19 cellular contexts compared by ENCODE assay signal in genomic region chr1:41424581-41425118, GRCh38. TPM values are rescaled to one million over a fixed set of nuclear protein-coding genes. Genes with fewer than 3 reads are reported as not detected.
"Had no signal": no experiment of that assay in that cellular context is flagged by ENCODE, and none has a peak within 500 bp of the region (broad histone marks: within the 10 kb centered on the region; RNA-seq: fewer than 3 reads in every experiment).

No MANE protein-coding gene starts in this region.

- H3K36me3 ChIP-seq: lower lobe of right lung, right atrium auricular region had no signal

- H3K4me1 ChIP-seq: lower lobe of right lung, right atrium auricular region had no signal

- DNase-seq: activated CD4-positive, alpha-beta T cell treated with anti-CD3 and anti-CD28 coated beads, Interleukin-2, amount 50 U/mL, for 1 hour; activated CD4-positive, CD25-positive, alpha-beta regulatory T cell treated with anti-CD3 and anti-CD28 coated beads, Interleukin-2, amount 50 U/mL, for 72 hours; activated CD8-positive, alpha-beta memory T cell treated with anti-CD3 and anti-CD28 coated beads, Interleukin-2, amount 50 U/mL, for 48 hours; activated effector memory CD4-positive, alpha-beta T cell treated with Interleukin-2 at 50 U/mL for 16 hours; activated naive CD4-positive, alpha-beta T cell treated with anti-CD3 and anti-CD28 coated beads, Interleukin-2, amount 50 U/mL, for 16 hours; activated T-cell treated with anti-CD3 and anti-CD28 coated beads, Interleukin-2, amount 50 U/mL, for 48 hours; cerebellar nuclear complex; cortex of kidney; erythroblast; head of caudate nucleus; immature natural killer cell; lower lobe of right lung; nucleus accumbens; stimulated activated naive B cell treated with anti-CD40 and anti-IgM and Interleukin-4, amounts not matched to agents 10 μg/mL and 1 μg/mL and 100 μg/mL, for 72 hours; T-helper 17 cell had no signal

- H3K4me2 ChIP-seq: smooth muscle cell had no signal

- H3K27me3 ChIP-seq: right atrium auricular region had no signal

- ATAC-seq: stimulated activated naive B cell treated with anti-CD40 and anti-IgM and Interleukin-4, amounts not matched to agents 10 μg/mL and 1 μg/mL and 100 μg/mL, for 72 hours; T-helper 17 cell had no signal

- H3K27ac ChIP-seq: lower lobe of right lung, VCaP had no signal

- H3K4me3 ChIP-seq: smooth muscle cell had no signal

- H3K9me3 ChIP-seq: lower lobe of right lung, right atrium auricular region had no signal

RNA-seq across cellular contexts. Expression of gene EDN2, which starts 59.8 kb away (rescaled TPM):
- total RNA-seq: frontal cortex, smooth muscle cell had no signal
- polyA plus RNA-seq: immature natural killer cell, smooth muscle cell had no signal
